ENCODE assay signal across 13 cellular contexts in genomic region chr4:151195801-151196200, GRCh38.
DNase-seq lines count a peak whose midpoint lies in the region; ATAC-seq, FAIRE-seq and TF ChIP-seq lines count a peak whose summit lies in the region.
"Had no signal": no experiment of that assay in that cellular context is flagged by ENCODE, and none has a peak within 500 bp of the region (broad histone marks: within the 10 kb centered on the region; RNA-seq: fewer than 3 reads in every experiment).

No MANE protein-coding gene starts in this region.

- CTCF ChIA-PET in A549 (lab: Yijun Ruan, JAX): no interaction called here
- CTCF ChIA-PET in endothelial cell of umbilical vein (lab: Charles Lee): interaction anchor here (0.6 to 2.0 kb wide), 3 partner anchors 11 to 155 kb away, joined by 3 to 10 read pairs (median 4); no protein-coding TSS in a partner anchor

- no peak overlapping the region for H2BK120ac ChIP-seq in mesenchymal stem cell (ENCODE audit: low read depth, low read length)

- FAIRE-seq in A549 (lab: Jason Lieb, UNC) (no peak), endothelial cell of umbilical vein (lab: Jason Lieb, UNC) (peak; percentile 69)
- FAIRE-seq: TTC549 had no signal

- peak overlapping the region; percentile 34; the same call in 2 of the 3 replicates for H3K4me2 ChIP-seq in A549
- H3K4me2 ChIP-seq in endothelial cell of umbilical vein (ENCODE audit: insufficient read depth, low read length): peak overlapping the region; percentile 72
- H3K4me2 ChIP-seq in mesenchymal stem cell (ENCODE audit: low read length, poor library complexity, severe bottlenecking): no peak overlapping the region

- H3K27ac ChIP-seq in A549 (peak overlapping the region in 1 of 2 experiments; percentile 39; a peak in 2 of 6 replicates), endothelial cell of umbilical vein (ENCODE audit: insufficient read depth, low read depth, low read length) (peak overlapping the region; percentile 93), mesenchymal stem cell (ENCODE audit: low read length, poor library complexity, severe bottlenecking) (peak overlapping the region; percentile 21), Peyer's patch (peak overlapping the region in 1 of 4 donors; percentile 5)
- H3K27ac ChIP-seq: thyroid gland had no signal

- no peak for TF ChIP-seq EP300 in A549 (IDR thresholded peaks at IDR 0.05)

- no peak overlapping the region for H3K23ac ChIP-seq in mesenchymal stem cell (ENCODE audit: low read length in 2 of 2)

- TF ChIP-seq POLR2A in A549 (IDR thresholded peaks at IDR 0.05; ENCODE audit: low read length) (no peak), endothelial cell of umbilical vein (IDR thresholded peaks at IDR 0.05; ENCODE audit: low read depth, low read length) (no peak), Peyer's patch (IDR thresholded peaks at IDR 0.05) (no peak)

- no peak for TF ChIP-seq RAD21 in A549 (conservative IDR thresholded peaks at IDR 0.05 in 1 of 2, IDR thresholded peaks at IDR 0.05 in 1 of 2)

- TF ChIP-seq CTCF in A549 (IDR thresholded peaks at IDR 0.05) (no peak), endothelial cell of umbilical vein (IDR thresholded peaks at IDR 0.05; ENCODE audit: extremely low read depth in 1 of 2, insufficient read depth in 1 of 2, low read depth in 1 of 2, low read length in 2 of 2) (no peak), Peyer's patch (IDR thresholded peaks at IDR 0.05) (no peak)

- no peak overlapping the region for H2BK15ac ChIP-seq in mesenchymal stem cell (ENCODE audit: low read depth, poor library complexity, severe bottlenecking)

- H3K4me1 ChIP-seq in A549 (peaks cover 18% of the 10 kb centered on the region; the same call in 2 of the 3 replicates), endothelial cell of umbilical vein (ENCODE audit: control insufficient read depth, extremely low read depth, insufficient read depth, low read length) (peaks cover 22% of the 10 kb centered on the region), mesenchymal stem cell (ENCODE audit: control insufficient read depth, insufficient read depth, low read depth, low read length) (peaks cover 3% of the 10 kb centered on the region), Peyer's patch (peaks cover 0 to 12% (median 0%) of the 10 kb centered on the region in 4 donors)

- no peak overlapping the region for H2AK5ac ChIP-seq in mesenchymal stem cell (ENCODE audit: low read length, severe bottlenecking)

- no peak for ATAC-seq in A549
- no peak for ATAC-seq in GM21515 (IDR thresholded peaks at IDR 0.05; ENCODE audit: unreplicated experiment)

- H3K4me1 Mint-ChIP-seq in activated T-cell treated with anti-CD3 and anti-CD28 coated beads, Interleukin-2, amount 50 U/mL, for 24 hours (ENCODE audit: low read depth): no peaks in the 10 kb centered on the region
- H3K4me1 Mint-ChIP-seq: B cell had no signal

- peaks cover 19% of the 10 kb centered on the region for H3K79me1 ChIP-seq in mesenchymal stem cell (replicated peaks; ENCODE audit: low read length, poor library complexity, severe bottlenecking)

- H2BK5ac ChIP-seq in mesenchymal stem cell (ENCODE audit: low read depth, low read length, poor library complexity, severe bottlenecking): peak overlapping the region; percentile 14

- H3K9ac ChIP-seq in endothelial cell of umbilical vein (replicated peaks; ENCODE audit: extremely low read depth, insufficient read depth, low read length): peak overlapping the region; percentile 68
- peak overlapping the region; percentile 93 for H3K9ac ChIP-seq in mesenchymal stem cell (ENCODE audit: low read length)

- dilution Hi-C loops in endothelial cell of umbilical vein (cut with MboI; ENCODE audit: extremely low pct_ligation_motif_present, low sequenced_read_pairs): no loop called here

- no peak overlapping the region for H3K18ac ChIP-seq in mesenchymal stem cell (ENCODE audit: low read depth in 1 of 2, low read length in 2 of 2)

- H3K4me3 Mint-ChIP-seq in activated T-cell treated with anti-CD3 and anti-CD28 coated beads, Interleukin-2, amount 50 U/mL, for 24 hours: no peak overlapping the region
- H3K4me3 Mint-ChIP-seq: B cell had no signal

- no peak overlapping the region for H4K91ac ChIP-seq in mesenchymal stem cell (ENCODE audit: low read length)

- no peaks in the 10 kb centered on the region for H3K36me3 Mint-ChIP-seq in activated T-cell treated with anti-CD3 and anti-CD28 coated beads, Interleukin-2, amount 50 U/mL, for 24 hours (ENCODE audit: low read depth)

- DNase-seq in A549 (ENCODE audit: low read depth in 1 of 2, low spot score in 1 of 2): peak; percentile 9 to 10
- DNase-seq in LoVo (ENCODE audit: low spot score): peak; percentile 78
- peak; percentile 89 for DNase-seq in endothelial cell of umbilical vein (ENCODE audit: low read depth, low spot score)
- DNase-seq in mesenchymal stem cell: peak; percentile 43
- DNase-seq in activated CD4-positive, alpha-beta T cell treated with anti-CD3 and anti-CD28 coated beads for 1 hour: no peak
- no peak for DNase-seq in activated T-cell treated with anti-CD3 and anti-CD28 coated beads, Interleukin-2, amount 50 U/mL, for 24 hours
- no peak for DNase-seq in Peyer's patch
- DNase-seq: NK-92 treated with Interleukin-12 subunit alpha and Interleukin-12 subunit beta, amount 100 ng/mL, for 24 hours; thyroid gland had no signal

- intact Hi-C loops in endothelial cell of umbilical vein (cut with micrococcal nuclease): loop anchor here (1.0 kb wide), 2 partner anchors 10 to 32 kb away; no protein-coding TSS in a partner anchor

- peaks cover 18% of the 10 kb centered on the region for H3K27me3 Mint-ChIP-seq in activated T-cell treated with anti-CD3 and anti-CD28 coated beads, Interleukin-2, amount 50 U/mL, for 24 hours

- no peak overlapping the region for H2BK12ac ChIP-seq in mesenchymal stem cell (ENCODE audit: low read length in 2 of 2)

- no peaks in the 10 kb centered on the region for H3K9me3 Mint-ChIP-seq in activated T-cell treated with anti-CD3 and anti-CD28 coated beads, Interleukin-2, amount 50 U/mL, for 24 hours
- H3K9me3 Mint-ChIP-seq: activated T-helper 2 cell treated with anti-CD3 and anti-CD28 coated beads, Interferon-gamma antibody, Interleukin-2, Interleukin-4, amounts not matched to agents 10 μg/mL and 5 μg/mL and 100 μg/mL, durations not matched to agents 14 hours and 24 hours and 36 hours had no signal

- no TSS peak for BruUV-seq in endothelial cell of umbilical vein (replicated peaks; lab: Mats Ljungman, UMichigan)

- H3K4ac ChIP-seq in mesenchymal stem cell (ENCODE audit: low read depth in 1 of 2, low read length in 2 of 2): no peak overlapping the region

- no peak overlapping the region for H3K27ac Mint-ChIP-seq in activated T-cell treated with anti-CD3 and anti-CD28 coated beads, Interleukin-2, amount 50 U/mL, for 24 hours
- H3K27ac Mint-ChIP-seq: activated T-helper 2 cell treated with anti-CD3 and anti-CD28 coated beads, Interferon-gamma antibody, Interleukin-2, Interleukin-4, amounts not matched to agents 10 μg/mL and 5 μg/mL and 100 μg/mL, durations not matched to agents 14 hours and 24 hours and 36 hours; B cell had no signal

- H3K9me3 ChIP-seq in A549 (no peaks in the 10 kb centered on the region), endothelial cell of umbilical vein (replicated peaks; ENCODE audit: control insufficient read depth, insufficient read depth, low read length) (no peaks in the 10 kb centered on the region), mesenchymal stem cell (ENCODE audit: control insufficient read depth, low read length) (no peaks in the 10 kb centered on the region), Peyer's patch (peaks cover 0 to under 1% (median 0%) of the 10 kb centered on the region in 4 donors)
- H3K9me3 ChIP-seq: thyroid gland had no signal

- H3K27me3 ChIP-seq in endothelial cell of umbilical vein (ENCODE audit: control insufficient read depth in 2 of 2, insufficient read depth in 2 of 2, low read length in 2 of 2): no peaks in the 10 kb centered on the region
- no peaks in the 10 kb centered on the region for H3K27me3 ChIP-seq in mesenchymal stem cell (ENCODE audit: control insufficient read depth in 1 of 2, insufficient read depth in 1 of 2, low read length in 2 of 2)
- H3K27me3 ChIP-seq in Peyer's patch: no peaks in the 10 kb centered on the region
- H3K27me3 ChIP-seq: thyroid gland had no signal

- H4K20me1 ChIP-seq in endothelial cell of umbilical vein (replicated peaks; ENCODE audit: control insufficient read depth, extremely low read depth, insufficient read depth, low read length): no peaks in the 10 kb centered on the region

- H3K4me3 ChIP-seq in A549 (no peak overlapping the region), endothelial cell of umbilical vein (replicated peaks in 1 of 3; ENCODE audit: insufficient read depth in 1 of 3, low read depth in 1 of 3, low read length in 3 of 3) (no peak overlapping the region), mesenchymal stem cell (ENCODE audit: insufficient read depth in 1 of 2, low read depth in 1 of 2, low read length in 2 of 2) (peak overlapping the region in 1 of 2 experiments; percentile 19), Peyer's patch (no peak overlapping the region)
- H3K4me3 ChIP-seq: thyroid gland had no signal

- 12% methylated on average over 5 of the region's 5 CpGs for WGBS in A549 (ENCODE audit: missing lambda C conversion rate)
- WGBS in mesenchymal stem cell: 20% methylated on average over 1 of the region's 5 CpGs

- peaks cover 23% of the 10 kb centered on the region for H3K79me2 ChIP-seq in endothelial cell of umbilical vein (ENCODE audit: control insufficient read depth, insufficient read depth, low read length)

- POLR2A ChIA-PET in A549 (lab: Yijun Ruan, JAX): interaction anchor here (0.6 kb wide), 1 partner anchor 11 kb away, joined by 3 read pairs; no protein-coding TSS in a partner anchor
- POLR2A ChIA-PET in endothelial cell of umbilical vein (lab: Charles Lee): no interaction called here

- no peak overlapping the region for H4K8ac ChIP-seq in mesenchymal stem cell (ENCODE audit: low read length)

- H2AFZ ChIP-seq in endothelial cell of umbilical vein (ENCODE audit: low read depth, low read length) (no peak overlapping the region), mesenchymal stem cell (ENCODE audit: low read depth, low read length) (no peak overlapping the region)

- H3K9me1 ChIP-seq in endothelial cell of umbilical vein (replicated peaks; ENCODE audit: control insufficient read depth, extremely low read depth, insufficient read depth, low read length): no peaks in the 10 kb centered on the region

- H3K36me3 ChIP-seq in endothelial cell of umbilical vein (ENCODE audit: control insufficient read depth in 2 of 2, extremely low read depth in 1 of 2, insufficient read depth in 2 of 2, low read length in 2 of 2) (no peaks in the 10 kb centered on the region), mesenchymal stem cell (ENCODE audit: control insufficient read depth in 1 of 2, insufficient read depth in 2 of 2, low read depth in 1 of 2, low read length in 2 of 2) (no peaks in the 10 kb centered on the region), Peyer's patch (no peaks in the 10 kb centered on the region)
- H3K36me3 ChIP-seq: thyroid gland had no signal

- H3K14ac ChIP-seq in mesenchymal stem cell (ENCODE audit: low read length in 2 of 2): no peak overlapping the region

TF ChIP-seq in A549, 52 proteins besides CTCF, POLR2A, EP300 and RAD21 (continues in another document):
- no peak for TF ChIP-seq NPAS2 (CRISPR knock-in tag; IDR thresholded peaks at IDR 0.05; ENCODE audit: borderline replicate concordance)

TF ChIP-seq in endothelial cell of umbilical vein, 7 proteins besides CTCF, POLR2A, EP300 and RAD21 (continues in another document):
- TF ChIP-seq EZH2 (IDR thresholded peaks at IDR 0.05; ENCODE audit: borderline replicate concordance, low read depth, low read length, severe bottlenecking): no peak

Comparison
In these comparisons a context has a peak if more than half of its experiments do, and no peak if none do; other contexts are left out.
1. DNase-seq: peak in A549 (2 of 2), LoVo (single experiment), endothelial cell of umbilical vein (single experiment) and mesenchymal stem cell (single experiment); none in activated CD4-positive, alpha-beta T cell treated with anti-CD3 and anti-CD28 coated beads for 1 hour (single experiment), activated T-cell treated with anti-CD3 and anti-CD28 coated beads, Interleukin-2, amount 50 U/mL, for 24 hours (single experiment) and Peyer's patch (0 of 3).